8 cellular contexts compared by ENCODE assay signal in the genomic region with DNA sequence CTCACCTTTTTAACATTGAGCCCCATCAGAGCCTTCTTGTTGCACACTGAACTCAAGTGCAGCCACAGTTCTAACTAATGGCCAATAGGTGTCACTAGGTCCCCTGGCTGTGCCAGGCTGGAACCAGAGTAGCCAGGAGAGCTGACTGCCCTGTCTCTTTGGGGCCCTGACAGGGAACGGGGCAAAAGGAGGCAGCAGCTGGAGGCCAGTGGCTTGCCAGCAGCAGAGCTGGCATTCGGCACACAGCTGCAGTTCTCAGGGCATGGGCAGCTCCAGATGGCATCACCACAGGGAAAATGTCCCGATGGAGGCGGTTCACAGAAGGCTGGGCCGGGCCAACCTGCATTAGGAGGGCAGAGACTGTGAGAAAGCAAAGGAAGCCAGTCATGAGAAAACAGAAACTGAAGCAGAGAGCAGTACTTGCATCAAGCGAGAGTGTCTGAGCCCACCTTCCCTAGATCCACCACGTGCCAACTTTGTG.
DNase-seq lines count a peak whose midpoint lies in the region; ATAC-seq and TF ChIP-seq lines count a peak whose summit lies in the region.

No MANE protein-coding gene starts in this region.

- CTCF ChIA-PET in activated CD8-positive, alpha-beta T cell treated with anti-CD3 and anti-CD28 coated beads for 36 hours (lab: Charles Lee) = interaction anchor here (0.7 to 1.5 kb wide), 7 partner anchors 9 to 144 kb away, joined by 3 to 6 read pairs (median 3); no protein-coding TSS in a partner anchor

- no peak overlapping the region for H3K4me3 Mint-ChIP-seq in activated CD8-positive, alpha-beta T cell treated with anti-CD3 and anti-CD28 coated beads for 36 hours

- H3K4me2 ChIP-seq in Loucy (ENCODE audit: low read depth, low read length, poor library complexity, severe bottlenecking) = no peak overlapping the region

- H3K4me1 ChIP-seq in Loucy (ENCODE audit: insufficient read depth, low read length, poor library complexity, severe bottlenecking) = peaks cover 33% of the 10 kb centered on the region

- H3K9me3 ChIP-seq in Loucy (ENCODE audit: insufficient read depth, low read depth, low read length) = no peaks in the 10 kb centered on the region

- H3K79me2 ChIP-seq in Loucy (ENCODE audit: insufficient read depth, low read length) = no peaks in the 10 kb centered on the region

- ATAC-seq in GM21515 (IDR thresholded peaks at IDR 0.05; ENCODE audit: unreplicated experiment) = peak; percentile 76
- no peak for ATAC-seq in activated CD8-positive, alpha-beta T cell treated with anti-CD3 and anti-CD28 coated beads for 36 hours
- no peak for ATAC-seq in GM21528 (IDR thresholded peaks at IDR 0.05; ENCODE audit: low FRiP score, unreplicated experiment)
- ATAC-seq in HG03520 (IDR thresholded peaks at IDR 0.05; ENCODE audit: unreplicated experiment) = no peak

- no peaks in the 10 kb centered on the region for H3K27me3 ChIP-seq in Loucy (ENCODE audit: insufficient read depth, low read length, poor library complexity, severe bottlenecking)

- H3K9ac ChIP-seq in Loucy (ENCODE audit: low read depth, low read length, poor library complexity, severe bottlenecking) = no peak overlapping the region

- H3K4me1 Mint-ChIP-seq in activated CD8-positive, alpha-beta T cell treated with anti-CD3 and anti-CD28 coated beads for 36 hours (ENCODE audit: low read depth) = no peaks in the 10 kb centered on the region

- H3K9me3 Mint-ChIP-seq in activated CD8-positive, alpha-beta T cell treated with anti-CD3 and anti-CD28 coated beads for 36 hours = no peaks in the 10 kb centered on the region

- TF ChIP-seq CTCF in Loucy (conservative IDR thresholded peaks at IDR 0.05; ENCODE audit: low read length) = peak; percentile 75
- peak; percentile 49 for TF ChIP-seq CTCF in activated CD8-positive, alpha-beta T cell treated with anti-CD3 and anti-CD28 coated beads for 36 hours (IDR thresholded peaks at IDR 0.05)

- intact Hi-C loops in activated CD8-positive, alpha-beta T cell treated with anti-CD3 and anti-CD28 coated beads for 36 hours (cut with micrococcal nuclease) = loop anchor here (5.0 kb wide), 1 partner anchor 129 kb away; no protein-coding TSS in a partner anchor

- peaks cover 2% of the 10 kb centered on the region for H3K27me3 Mint-ChIP-seq in activated CD8-positive, alpha-beta T cell treated with anti-CD3 and anti-CD28 coated beads for 36 hours

- H3K9me2 ChIP-seq in Loucy (replicated peaks; ENCODE audit: low read depth, low read length) = no peaks in the 10 kb centered on the region

- no peaks in the 10 kb centered on the region for H4K20me1 ChIP-seq in Loucy (ENCODE audit: insufficient read depth, low read length, poor library complexity, severe bottlenecking)

- no peak overlapping the region for H2AFZ ChIP-seq in Loucy (ENCODE audit: low read length)

- no peaks in the 10 kb centered on the region for H3K36me3 Mint-ChIP-seq in activated CD8-positive, alpha-beta T cell treated with anti-CD3 and anti-CD28 coated beads for 36 hours (ENCODE audit: low read depth)

- H3K36me3 ChIP-seq in Loucy (ENCODE audit: insufficient read depth, low read length) = no peaks in the 10 kb centered on the region

- POLR2A ChIA-PET in activated CD8-positive, alpha-beta T cell treated with anti-CD3 and anti-CD28 coated beads for 36 hours (lab: Charles Lee) = no interaction called here

- DNase-seq in DMS 273 (lab: John Stamatoyannopoulos, UW; ENCODE audit: unreplicated experiment) = peak; percentile 67
- no peak for DNase-seq in DMS 273 treated with DMSO at 0.1 percent for 48 hours (lab: John Stamatoyannopoulos, UW)
- DNase-seq in activated CD8-positive, alpha-beta T cell treated with anti-CD3 and anti-CD28 coated beads for 36 hours = peak; percentile 4
- DNase-seq in kidney tubule cell (ENCODE audit: low spot score) = peak; percentile 62

- H3F3A ChIP-seq in Loucy (ENCODE audit: low read depth) = no peaks in the 10 kb centered on the region

- no peak overlapping the region for H3K4me3 ChIP-seq in Loucy (ENCODE audit: low read length, poor library complexity, severe bottlenecking)

- H3K27ac Mint-ChIP-seq in activated CD8-positive, alpha-beta T cell treated with anti-CD3 and anti-CD28 coated beads for 36 hours = no peak overlapping the region
